ENCODE assay signal across 22 cellular contexts in genomic region chr15:33313491-33313890, GRCh38. TPM values are rescaled to one million over a fixed set of nuclear protein-coding genes. Genes with fewer than 3 reads are reported as not detected.
"Had no signal": no experiment of that assay in that cellular context is flagged by ENCODE, and none has a peak within 500 bp of the region (broad histone marks: within the 10 kb centered on the region; RNA-seq: fewer than 3 reads in every experiment).

No MANE protein-coding gene starts in this region.

- H3K9me3 ChIP-seq: esophagus squamous epithelium, left lung, spleen, thoracic aorta, upper lobe of left lung had no signal

- DNase-seq: activated CD4-positive, alpha-beta T cell treated with anti-CD3 and anti-CD28 coated beads for 1 hour; activated CD4-positive, alpha-beta T cell treated with anti-CD3 and anti-CD28 coated beads, Interleukin-2, amount 50 U/mL, for 1 hour; activated naive CD4-positive, alpha-beta T cell treated with anti-CD3 and anti-CD28 coated beads, Interleukin-2, amount 50 U/mL, for 16 hours; activated naive CD8-positive, alpha-beta T cell treated with anti-CD3 and anti-CD28 coated beads, Interleukin-2, amount 50 U/mL, for 24 hours; activated T-cell treated with anti-CD3 and anti-CD28 coated beads, Interleukin-2, amount 50 U/mL, for 24 hours; effector memory CD4-positive, alpha-beta T cell; esophagus squamous epithelium; kidney; left lung; naive thymus-derived CD4-positive, alpha-beta T cell; occipital lobe; posterior cingulate gyrus; retina; spleen; stimulated activated CD4-positive, alpha-beta T cell treated with anti-CD3 and anti-CD28 coated beads, Interleukin-4, amount 100 ng/mL, for 1 hour; stimulated activated naive CD4-positive, alpha-beta T cell; T-helper 9 cell; upper lobe of left lung had no signal

- H3K36me3 ChIP-seq: esophagus squamous epithelium, left lung, spleen, thoracic aorta, upper lobe of left lung had no signal

- H3K27ac ChIP-seq: esophagus squamous epithelium, left lung, spleen, thoracic aorta, upper lobe of left lung had no signal

- H3K4me3 ChIP-seq: esophagus squamous epithelium, left lung, lung, spleen, thoracic aorta, upper lobe of left lung had no signal

- H3K4me1 ChIP-seq: left lung had no signal

RNA-seq across cellular contexts. Expression of gene RYR3, which starts 2.7 kb away (rescaled TPM):
- total RNA-seq: dermis microvascular lymphatic vessel endothelial cell; T-helper 1 cell treated with Interleukin-12 subunit alpha and Interleukin-12 subunit beta and Interleukin-4 antibody, amounts not matched to agents 30 ng/mL and 1 ng/mL, for 36 hours had no signal
